In genomic region chr2:62201307-62201706, GRCh38 we compare ENCODE assay signal across 12 cellular contexts. TPM values are rescaled to one million over a fixed set of nuclear protein-coding genes. Genes with fewer than 3 reads are reported as not detected.
DNase-seq lines count a peak whose midpoint lies in the region; ATAC-seq and TF ChIP-seq lines count a peak whose summit lies in the region.
"Had no signal": no experiment of that assay in that cellular context is flagged by ENCODE, and none has a peak within 500 bp of the region (broad histone marks: within the 10 kb centered on the region; RNA-seq: fewer than 3 reads in every experiment).

No MANE protein-coding gene starts in this region.

- peaks cover 14% of the 10 kb centered on the region for H3K27me3 ChIP-seq in WERI-Rb-1 (ENCODE audit: insufficient read depth, low read depth, severe bottlenecking)

- H3K36me3 Mint-ChIP-seq in activated CD8-positive, alpha-beta memory T cell treated with anti-CD3 and anti-CD28 coated beads, Interleukin-2, amount 10 ng/mL, durations not matched to agents 7 days and 5 days: peaks cover 18% of the 10 kb centered on the region
- H3K36me3 Mint-ChIP-seq in activated naive CD8-positive, alpha-beta T cell treated with anti-CD3 and anti-CD28 coated beads, Interleukin-2, amount 50 U/mL, for 24 hours (ENCODE audit: low read depth): peaks cover 18% of the 10 kb centered on the region
- no peaks in the 10 kb centered on the region for H3K36me3 Mint-ChIP-seq in progenitor cell of endocrine pancreas (ENCODE audit: insufficient read depth)

- no peak overlapping the region for H3K4me3 ChIP-seq in WERI-Rb-1 (ENCODE audit: low read depth, low read length)
- H3K4me3 ChIP-seq: prostate gland had no signal

- no peaks in the 10 kb centered on the region for H3K27me3 Mint-ChIP-seq in activated CD8-positive, alpha-beta memory T cell treated with anti-CD3 and anti-CD28 coated beads, Interleukin-2, amount 10 ng/mL, durations not matched to agents 7 days and 5 days
- no peaks in the 10 kb centered on the region for H3K27me3 Mint-ChIP-seq in activated naive CD8-positive, alpha-beta T cell treated with anti-CD3 and anti-CD28 coated beads, Interleukin-2, amount 50 U/mL, for 24 hours
- no peaks in the 10 kb centered on the region for H3K27me3 Mint-ChIP-seq in progenitor cell of endocrine pancreas

- no peaks in the 10 kb centered on the region for H3K36me3 ChIP-seq in WERI-Rb-1
- H3K36me3 ChIP-seq: prostate gland had no signal

- no peak overlapping the region for H3K27ac ChIP-seq in WERI-Rb-1
- H3K27ac ChIP-seq: prostate gland had no signal

- no peak for TF ChIP-seq CTCF in progenitor cell of endocrine pancreas (IDR thresholded peaks at IDR 0.05; ENCODE audit: unreplicated experiment)
- no peak for TF ChIP-seq CTCF in WERI-Rb-1 (IDR thresholded peaks at IDR 0.05; ENCODE audit: low read depth, low read length)

- H3K4me1 Mint-ChIP-seq in activated CD8-positive, alpha-beta memory T cell treated with anti-CD3 and anti-CD28 coated beads, Interleukin-2, amount 10 ng/mL, durations not matched to agents 7 days and 5 days: peaks cover 74% of the 10 kb centered on the region
- peaks cover 83% of the 10 kb centered on the region for H3K4me1 Mint-ChIP-seq in activated naive CD8-positive, alpha-beta T cell treated with anti-CD3 and anti-CD28 coated beads, Interleukin-2, amount 50 U/mL, for 24 hours
- H3K4me1 Mint-ChIP-seq in progenitor cell of endocrine pancreas (ENCODE audit: low read depth): peaks cover 33% of the 10 kb centered on the region

- H3K4me3 Mint-ChIP-seq in activated CD8-positive, alpha-beta memory T cell treated with anti-CD3 and anti-CD28 coated beads, Interleukin-2, amount 10 ng/mL, durations not matched to agents 7 days and 5 days: peak overlapping the region; percentile 39
- peak overlapping the region; percentile 83 for H3K4me3 Mint-ChIP-seq in activated naive CD8-positive, alpha-beta T cell treated with anti-CD3 and anti-CD28 coated beads, Interleukin-2, amount 50 U/mL, for 24 hours
- no peak overlapping the region for H3K4me3 Mint-ChIP-seq in progenitor cell of endocrine pancreas (ENCODE audit: low read depth)
- H3K4me3 Mint-ChIP-seq: CD14-positive monocyte had no signal

- CTCF ChIA-PET in activated CD8-positive, alpha-beta memory T cell treated with anti-CD3 and anti-CD28 coated beads, Interleukin-2, amount 10 ng/mL, durations not matched to agents 7 days and 5 days (lab: Charles Lee): interaction anchor here (0.8 to 3.2 kb wide), 6 partner anchors 9 to 574 kb away, joined by 3 to 13 read pairs (median 4); no protein-coding TSS in a partner anchor

- ATAC-seq in activated CD8-positive, alpha-beta memory T cell treated with anti-CD3 and anti-CD28 coated beads, Interleukin-2, amount 10 ng/mL, durations not matched to agents 7 days and 5 days: no peak
- no peak for ATAC-seq in activated naive CD8-positive, alpha-beta T cell treated with anti-CD3 and anti-CD28 coated beads, Interleukin-2, amount 50 U/mL, for 24 hours

- DNase-seq in activated CD8-positive, alpha-beta memory T cell treated with anti-CD3 and anti-CD28 coated beads, Interleukin-2, amount 10 ng/mL, durations not matched to agents 7 days and 5 days: no peak
- DNase-seq in activated CD8-positive, alpha-beta memory T cell treated with anti-CD3 and anti-CD28 coated beads, Interleukin-2, amount 50 U/mL, for 48 hours: no peak
- DNase-seq in NCI-H146 (lab: John Stamatoyannopoulos, UW) (peak; percentile 68), progenitor cell of endocrine pancreas (ENCODE audit: low spot score, unreplicated experiment) (no peak), WERI-Rb-1 (no peak), 8988T (no peak)
- DNase-seq in activated naive CD8-positive, alpha-beta T cell treated with anti-CD3 and anti-CD28 coated beads, Interleukin-2, amount 50 U/mL, for 24 hours: no peak
- DNase-seq in stimulated activated CD4-positive, alpha-beta T cell treated with anti-CD3 and anti-CD28 coated beads, Interleukin-1b, Interleukin-23, amount 100 ng/mL, for 48 hours: no peak
- DNase-seq: kidney, NCI-H345 had no signal

- peak overlapping the region; percentile 82 for H3K27ac Mint-ChIP-seq in activated CD8-positive, alpha-beta memory T cell treated with anti-CD3 and anti-CD28 coated beads, Interleukin-2, amount 10 ng/mL, durations not matched to agents 7 days and 5 days
- peak overlapping the region; percentile 93 for H3K27ac Mint-ChIP-seq in activated naive CD8-positive, alpha-beta T cell treated with anti-CD3 and anti-CD28 coated beads, Interleukin-2, amount 50 U/mL, for 24 hours
- peak overlapping the region; percentile 57 for H3K27ac Mint-ChIP-seq in progenitor cell of endocrine pancreas

- H3K9me3 ChIP-seq in WERI-Rb-1 (ENCODE audit: severe bottlenecking): no peaks in the 10 kb centered on the region
- H3K9me3 ChIP-seq: prostate gland had no signal

- no peaks in the 10 kb centered on the region for H3K9me3 Mint-ChIP-seq in activated CD8-positive, alpha-beta memory T cell treated with anti-CD3 and anti-CD28 coated beads, Interleukin-2, amount 10 ng/mL, durations not matched to agents 7 days and 5 days (ENCODE audit: low read depth)
- no peaks in the 10 kb centered on the region for H3K9me3 Mint-ChIP-seq in activated naive CD8-positive, alpha-beta T cell treated with anti-CD3 and anti-CD28 coated beads, Interleukin-2, amount 50 U/mL, for 24 hours
- no peaks in the 10 kb centered on the region for H3K9me3 Mint-ChIP-seq in progenitor cell of endocrine pancreas (ENCODE audit: low read depth)
- H3K9me3 Mint-ChIP-seq: CD14-positive monocyte had no signal

RNA-seq across cellular contexts. Expression of gene B3GNT2, which starts 5.4 kb away (rescaled TPM):
- 10 to 100 TPM; 32.5 to 43.1 TPM for total RNA-seq in activated CD8-positive, alpha-beta memory T cell treated with anti-CD3 and anti-CD28 coated beads, Interleukin-2, amount 10 ng/mL, durations not matched to agents 7 days and 5 days
- total RNA-seq in progenitor cell of endocrine pancreas: 17.4 and 18.5 TPM in 2 replicates
